Comparison of ENCODE assay signal across 19 cellular contexts in the genomic region with DNA sequence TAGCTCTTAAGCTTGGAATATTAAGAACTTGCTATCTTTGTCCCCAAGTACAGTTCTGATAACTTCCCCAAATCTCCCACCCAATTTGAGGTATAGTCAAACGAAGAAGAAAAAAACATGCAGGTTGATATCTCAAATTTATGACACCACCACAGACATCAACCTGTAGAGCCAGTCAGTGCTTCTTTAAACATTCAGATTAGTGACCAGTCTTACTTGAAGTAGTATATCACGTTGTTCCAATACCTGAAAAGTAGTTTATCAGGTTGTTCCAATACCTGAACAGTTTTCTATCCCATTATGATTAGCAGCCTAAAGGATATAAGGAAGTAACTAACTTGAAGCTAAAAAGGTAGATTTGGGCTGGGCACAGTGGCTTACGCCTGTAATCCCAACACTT.
"Had no signal": no experiment of that assay in that cellular context is flagged by ENCODE, and none has a peak within 500 bp of the region (broad histone marks: within the 10 kb centered on the region; RNA-seq: fewer than 3 reads in every experiment).

No MANE protein-coding gene starts in this region.

- H3K4me3 ChIP-seq: K562 had no signal

- ATAC-seq: K562, Panc1 had no signal

- FAIRE-seq: K562 had no signal

- H3K4me2 ChIP-seq: KMS-11, SK-N-SH had no signal

- H3K9me2 ChIP-seq: SK-N-SH had no signal

- H3K27ac ChIP-seq: KMS-11, RWPE1 had no signal

- DNase-seq: Kasumi-1, MM.1S, NCI-H1092 treated with DMSO at 0.1 percent for 48 hours, NCI-H1436, NCI-H187, NCI-H2029, NCI-H2081 treated with DMSO at 0.1 percent for 48 hours, NCI-H2171, NCI-H226, NCI-H446, NCI-H510A, NCI-H524 treated with DMSO at 0.1 percent for 48 hours, PC-3, SHP77, SK-N-SH had no signal

- H3K9me3 ChIP-seq: SK-N-SH had no signal
